Comparison of ENCODE assay signal across 11 cellular contexts in the genomic region with DNA sequence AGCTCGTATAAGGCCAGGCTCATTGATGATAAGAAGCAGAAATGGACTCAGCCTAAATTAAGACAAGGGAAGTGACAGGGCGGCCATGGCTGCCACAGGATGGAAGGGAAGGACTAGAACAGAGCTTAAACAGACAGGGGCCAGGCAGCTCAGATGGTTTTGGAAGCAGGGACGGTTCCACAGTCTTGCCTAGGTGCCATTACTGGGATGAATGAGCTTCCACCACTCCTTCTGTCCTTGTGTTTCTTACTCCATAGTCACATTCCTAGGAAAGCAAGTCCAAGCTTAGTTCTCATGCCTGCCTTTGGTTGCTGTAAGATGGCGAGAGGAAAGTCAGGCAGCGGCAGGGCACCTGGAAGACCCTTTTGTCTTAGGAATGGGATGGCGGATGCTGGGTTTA. TPM values are rescaled to one million over a fixed set of nuclear protein-coding genes. Genes with fewer than 3 reads are reported as not detected.
A peak's percentile ranks its signal among the peaks of the same experiment; 100 is the strongest.
DNase-seq lines count a peak whose midpoint lies in the region; ATAC-seq and TF ChIP-seq lines count a peak whose summit lies in the region.
"Had no signal": no experiment of that assay in that cellular context is flagged by ENCODE, and none has a peak within 500 bp of the region (broad histone marks: within the 10 kb centered on the region; RNA-seq: fewer than 3 reads in every experiment).

No MANE protein-coding gene starts in this region.

- no peak for TF ChIP-seq POLR2A in stomach (IDR thresholded peaks at IDR 0.05)

- intact Hi-C loops in stomach (cut with DNase I; ENCODE audit: low total_unique reads): no loop called here

- CTCF ChIA-PET in HEK293 (lab: Yijun Ruan, JAX): interaction anchor here (0.7 to 7.1 kb wide), 13 partner anchors 9 to 122 kb away, joined by 3 to 54 read pairs (median 6); a partner anchor contains a TSS
- CTCF ChIA-PET in RWPE1 (lab: Yijun Ruan, JAX): interaction anchor here (0.6 to 2.7 kb wide), 4 partner anchors 23 to 408 kb away, joined by 3 to 7 read pairs (median 4); no protein-coding TSS in a partner anchor

- H3K9me3 ChIP-seq in HEK293 (ENCODE audit: control insufficient read depth, insufficient read depth, low read depth, low read length) (no peaks in the 10 kb centered on the region), stomach (no peaks in the 10 kb centered on the region)

- no peaks in the 10 kb centered on the region for H3K27me3 ChIP-seq in stomach

- TF ChIP-seq CTCF in HEK293 (tag by site-specific recombination; IDR thresholded peaks at IDR 0.05) (no peak), RWPE1 (conservative IDR thresholded peaks at IDR 0.05; ENCODE audit: low read depth) (no peak), stomach (IDR thresholded peaks at IDR 0.05) (no peak)

- H3K4me1 ChIP-seq in HEK293 (ENCODE audit: control insufficient read depth, insufficient read depth, low read length) (no peaks in the 10 kb centered on the region; the same call in 1 of the 2 replicates), stomach (peaks cover 31 to 80% (median 40%) of the 10 kb centered on the region in 4 donors)

- WGBS in stomach, 5 donors: 72 to 92% (median 87%) methylated on average over 6 of the region's 6 CpGs

- no peak overlapping the region for H3K4me3 ChIP-seq in HEK293 (ENCODE audit: low read depth, low read length)
- H3K4me3 ChIP-seq in stomach: no peak overlapping the region
- H3K4me3 ChIP-seq: smooth muscle cell had no signal

- H3K27ac ChIP-seq in HEK293 (ENCODE audit: extremely low read depth, low read depth, low read length): no peak overlapping the region
- peak overlapping the region; percentile 75 for H3K27ac ChIP-seq in RWPE1
- H3K27ac ChIP-seq in stomach: peak overlapping the region; percentile 31 to 87 (median 76)

- POLR2A ChIA-PET in HEK293 (lab: Yijun Ruan, JAX) (interaction anchor here (0.6 kb wide), 1 partner anchor 143 kb away, joined by 3 read pairs; no protein-coding TSS in a partner anchor), RWPE1 (lab: Yijun Ruan, JAX; ENCODE audit: low non-redundant PET) (no interaction called here)

- DNase-seq in RWPE1 (ENCODE audit: low spot score): no peak
- peak; percentile 6 for DNase-seq in iPS-NIHi7 (ENCODE audit: extremely low spot score)
- DNase-seq in stomach: no peak
- DNase-seq in UCSD-AML1 (lab: John Stamatoyannopoulos, UW; ENCODE audit: unreplicated experiment): no peak
- DNase-seq in T1000 (lab: John Stamatoyannopoulos, UW): no peak
- DNase-seq: endodermal cell, NCI-H2081 treated with DMSO at 0.1 percent for 48 hours had no signal

- TF ChIP-seq EP300 in stomach (IDR thresholded peaks at IDR 0.05): no peak

- ATAC-seq in HG03095 (IDR thresholded peaks at IDR 0.05; ENCODE audit: unreplicated experiment): no peak

- no peaks in the 10 kb centered on the region for H3K36me3 ChIP-seq in HEK293 (ENCODE audit: control insufficient read depth in 2 of 2, insufficient read depth in 1 of 2, low read length in 2 of 2)
- H3K36me3 ChIP-seq in stomach: no peaks in the 10 kb centered on the region

TF ChIP-seq in HEK293, 187 proteins besides CTCF, POLR2A, EP300 and RAD21:
- no peak for TF ChIP-seq ZNF302 (tag by site-specific recombination; IDR thresholded peaks at IDR 0.05; ENCODE audit: low read depth)
- TF ChIP-seq ZNF335 (tag by site-specific recombination; conservative IDR thresholded peaks at IDR 0.05): 0 out of 2 replicates have a peak, but pooled peaks have one; percentile 5
- no peak for TF ChIP-seq ZNF202 (tag by site-specific recombination; IDR thresholded peaks at IDR 0.05; ENCODE audit: borderline replicate concordance)

RNA-seq across cellular contexts. Expression of a gene that starts 11.9 kb away (rescaled TPM):
- 1 to 10 TPM in 1 of 5 donors, under 1 TPM in 1, not detected in 3; 0.72 to 5.8 TPM for total RNA-seq in stomach
- 1 to 10 TPM; 1.1 to 2.4 (median 1.7) TPM for polyA plus RNA-seq in stomach
- total RNA-seq: endodermal cell, smooth muscle cell had no signal
- polyA plus RNA-seq: smooth muscle cell had no signal

RNA-seq across cellular contexts. Expression of a gene that starts 38.1 kb away (rescaled TPM):
- total RNA-seq in stomach: 1,000 to 10,000 TPM in 1 of 5 donors, 10 to 100 TPM in 1, 1 to 10 TPM in 1, under 1 TPM in 1, not detected in 1; 0.14 to 4,040 (median 7.4) TPM
- polyA plus RNA-seq in stomach: 10 to 100 TPM in 1 of 3 donors, 1 to 10 TPM in 1, under 1 TPM in 1; 0.44 to 10.8 (median 1.8) TPM
- total RNA-seq: endodermal cell; smooth muscle cell; T-helper 1 cell treated with Interleukin-12 subunit alpha and Interleukin-12 subunit beta and Interleukin-4 antibody, amounts not matched to agents 30 ng/mL and 1 ng/mL, for 36 hours had no signal
- polyA plus RNA-seq: smooth muscle cell had no signal

RNA-seq across cellular contexts. Expression of a gene that starts 47.7 kb away (rescaled TPM):
- 10 to 100 TPM in 2 of 5 donors, 1 to 10 TPM in 3; 2.3 to 23.2 (median 9.7) TPM for total RNA-seq in stomach
- polyA plus RNA-seq in stomach: 10 to 100 TPM; 11.3 to 20.0 (median 15.3) TPM
